14 cellular contexts compared by ENCODE assay signal in the genomic region with DNA sequence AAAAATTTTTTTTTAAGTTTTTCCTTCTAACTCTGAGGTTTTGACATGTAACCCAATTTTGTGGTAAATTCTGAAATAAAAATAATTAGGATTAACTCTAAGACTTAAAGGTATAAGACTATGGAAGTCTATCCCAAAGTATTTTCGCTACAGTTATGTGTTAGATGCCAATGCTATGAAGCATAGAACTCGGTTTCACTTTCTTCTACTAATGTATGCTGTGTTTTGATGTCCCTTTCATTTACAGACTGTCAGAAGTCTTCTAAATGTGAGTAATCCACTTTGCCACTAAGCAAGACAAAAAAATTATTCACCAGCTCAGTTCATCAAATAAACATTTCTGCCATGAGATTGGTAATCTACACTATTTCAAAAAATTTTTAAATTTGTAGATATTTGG.
DNase-seq lines count a peak whose midpoint lies in the region; ATAC-seq and TF ChIP-seq lines count a peak whose summit lies in the region.
"Had no signal": no experiment of that assay in that cellular context is flagged by ENCODE, and none has a peak within 500 bp of the region (broad histone marks: within the 10 kb centered on the region; RNA-seq: fewer than 3 reads in every experiment).

No MANE protein-coding gene starts in this region.

- POLR2A ChIA-PET in MCF 10A (lab: Yijun Ruan, JAX) (interaction anchor here (0.7 kb wide), 1 partner anchor 1998 kb away, joined by 3 read pairs; no protein-coding TSS in a partner anchor), OCI-LY7 (lab: Charles Lee) (interaction anchor here (0.7 kb wide), 1 partner anchor 118 kb away, joined by 3 read pairs; no protein-coding TSS in a partner anchor)

- H3K79me2 ChIP-seq in OCI-LY7 (ENCODE audit: insufficient read depth, low read depth, low read length), result no peaks in the 10 kb centered on the region

- no peaks in the 10 kb centered on the region for H3K36me3 Mint-ChIP-seq in MCF 10A (ENCODE audit: insufficient read depth, unreplicated experiment)
- H3K36me3 Mint-ChIP-seq: CD4-positive, CD25-positive, alpha-beta regulatory T cell had no signal

- BruUV-seq in MCF 10A (replicated peaks; lab: Mats Ljungman, UMichigan), result no TSS peak
- no TSS peak for BruUV-seq in OCI-LY7 (replicated peaks; lab: Mats Ljungman, UMichigan)

- no peak for DNase-seq in MCF 10A (ENCODE audit: unreplicated experiment)
- DNase-seq in breast epithelium (ENCODE audit: low spot score in 2 of 2), result no peak
- peak; percentile 50 for DNase-seq in OCI-M1 (lab: John Stamatoyannopoulos, UW)
- peak; percentile 21 for DNase-seq in astrocyte of the hippocampus (ENCODE audit: low read depth, low spot score)
- no peak for DNase-seq in D341Med (ENCODE audit: low spot score)
- no peak for DNase-seq in SW 1271 (lab: John Stamatoyannopoulos, UW)
- DNase-seq in OCI-LY7 (ENCODE audit: low spot score), result no peak
- DNase-seq: CD4-positive, CD25-positive, alpha-beta regulatory T cell; DMS 273 treated with DMSO at 0.1 percent for 48 hours; GM23248; H9 had no signal

- H3K4me2 ChIP-seq in OCI-LY7 (ENCODE audit: low read length), result no peak overlapping the region
- H3K4me2 ChIP-seq: BLaER1 treated with 17β-estradiol and CSF1 and Interleukin-3, amounts not matched to agents 10 nM and 100 nM had no signal

- H3K4me1 ChIP-seq in breast epithelium (no peaks in the 10 kb centered on the region), OCI-LY7 (ENCODE audit: insufficient read depth, low read length, poor library complexity, severe bottlenecking) (no peaks in the 10 kb centered on the region)

- peak overlapping the region; percentile 16 for H3K4me3 Mint-ChIP-seq in MCF 10A (ENCODE audit: unreplicated experiment)
- H3K4me3 Mint-ChIP-seq: CD4-positive, CD25-positive, alpha-beta regulatory T cell; H9 had no signal

- peaks cover 4% of the 10 kb centered on the region; the same call in 1 of the 2 replicates for H3K9me2 ChIP-seq in OCI-LY7 (ENCODE audit: insufficient read depth, low read length)

- TF ChIP-seq CTCF in MCF 10A (IDR thresholded peaks at IDR 0.05; ENCODE audit: unreplicated experiment) (no peak), breast epithelium (IDR thresholded peaks at IDR 0.05) (no peak), OCI-LY7 (conservative IDR thresholded peaks at IDR 0.05; ENCODE audit: low read length) (no peak)

- H3K4me3 ChIP-seq in breast epithelium, result no peak overlapping the region
- H3K4me3 ChIP-seq in OCI-LY7 (ENCODE audit: low read depth, low read length, poor library complexity, severe bottlenecking), result no peak overlapping the region
- H3K4me3 ChIP-seq: BLaER1 treated with 17β-estradiol and CSF1 and Interleukin-3, amounts not matched to agents 10 nM and 100 nM; GM23248 had no signal

- H3K27ac ChIP-seq in breast epithelium, result no peak overlapping the region
- no peak overlapping the region for H3K27ac ChIP-seq in OCI-LY7 (ENCODE audit: low read depth, low read length, poor library complexity, severe bottlenecking)
- H3K27ac ChIP-seq: 22Rv1; BLaER1 treated with 17β-estradiol and CSF1 and Interleukin-3, amounts not matched to agents 10 nM and 100 nM; GM23248 had no signal

- no peaks in the 10 kb centered on the region for H3K27me3 Mint-ChIP-seq in MCF 10A (ENCODE audit: insufficient read depth, unreplicated experiment)
- H3K27me3 Mint-ChIP-seq: CD4-positive, CD25-positive, alpha-beta regulatory T cell had no signal

- H3K9me3 Mint-ChIP-seq in MCF 10A (ENCODE audit: unreplicated experiment), result no peaks in the 10 kb centered on the region

- intact Hi-C loops in MCF 10A (cut with micrococcal nuclease) (no loop called here), breast epithelium (cut with DNase I; ENCODE audit: low total_unique reads) (no loop called here), OCI-LY7 (cut with micrococcal nuclease; ENCODE audit: unreplicated experiment) (no loop called here)

- no peak overlapping the region for H2AFZ ChIP-seq in OCI-LY7 (ENCODE audit: low read length)
- H2AFZ ChIP-seq: GM23248 had no signal

- CTCF ChIA-PET in MCF 10A (lab: Yijun Ruan, JAX), result no interaction called here
- CTCF ChIA-PET in OCI-LY7 (lab: Charles Lee; ENCODE audit: unreplicated experiment), result no interaction called here

- no peak overlapping the region for H3K27ac Mint-ChIP-seq in MCF 10A (ENCODE audit: low read depth, unreplicated experiment)
- H3K27ac Mint-ChIP-seq: CD4-positive, CD25-positive, alpha-beta regulatory T cell; H9 had no signal

- no peaks in the 10 kb centered on the region for H3K27me3 ChIP-seq in breast epithelium
- H3K27me3 ChIP-seq: BLaER1 treated with 17β-estradiol and CSF1 and Interleukin-3, amounts not matched to agents 10 nM and 100 nM had no signal

- ATAC-seq in HG03045 (IDR thresholded peaks at IDR 0.05; ENCODE audit: unreplicated experiment), result no peak

- no peak for TF ChIP-seq POLR2A in breast epithelium (IDR thresholded peaks at IDR 0.05)

- H3K36me3 ChIP-seq in breast epithelium (no peaks in the 10 kb centered on the region), OCI-LY7 (ENCODE audit: insufficient read depth, low read length) (no peaks in the 10 kb centered on the region)
- H3K36me3 ChIP-seq: BLaER1 treated with 17β-estradiol and CSF1 and Interleukin-3, amounts not matched to agents 10 nM and 100 nM had no signal

- no peaks in the 10 kb centered on the region for H3K4me1 Mint-ChIP-seq in MCF 10A (ENCODE audit: insufficient read depth, unreplicated experiment)
- H3K4me1 Mint-ChIP-seq: CD4-positive, CD25-positive, alpha-beta regulatory T cell had no signal

- H3K9me3 ChIP-seq in breast epithelium (no peaks in the 10 kb centered on the region), OCI-LY7 (ENCODE audit: low read length) (no peaks in the 10 kb centered on the region)

- no peaks in the 10 kb centered on the region for H4K20me1 ChIP-seq in OCI-LY7 (ENCODE audit: insufficient read depth, low read length)
- H4K20me1 ChIP-seq: BLaER1 treated with 17β-estradiol and CSF1 and Interleukin-3, amounts not matched to agents 10 nM and 100 nM had no signal

Comparison
In these comparisons a context has a peak if more than half of its experiments do, and no peak if none do; other contexts are left out.
1. DNase-seq: peak in OCI-M1 (single experiment) and astrocyte of the hippocampus (single experiment); none in MCF 10A (single experiment), breast epithelium (0 of 2), D341Med (single experiment), SW 1271 (0 of 2) and OCI-LY7 (single experiment).